14 cellular contexts compared by ENCODE assay signal in genomic region chr2:135055182-135055786, GRCh38. TPM values are rescaled to one million over a fixed set of nuclear protein-coding genes. Genes with fewer than 3 reads are reported as not detected.
DNase-seq lines count a peak whose midpoint lies in the region; ATAC-seq and TF ChIP-seq lines count a peak whose summit lies in the region.
"Had no signal": no experiment of that assay in that cellular context is flagged by ENCODE, and none has a peak within 500 bp of the region (broad histone marks: within the 10 kb centered on the region; RNA-seq: fewer than 3 reads in every experiment).

No MANE protein-coding gene starts in this region.

- H2BK5ac ChIP-seq in IMR-90 (ENCODE audit: low read depth, low read length, poor library complexity, severe bottlenecking): peak overlapping the region; percentile 94

- CTCF ChIA-PET in IMR-90 (lab: Yijun Ruan, JAX): interaction anchor here (0.5 kb wide), 1 partner anchor 694 kb away, joined by 9 read pairs; no protein-coding TSS in a partner anchor

- H3K56ac ChIP-seq in IMR-90 (ENCODE audit: extremely low read depth, insufficient read depth, low read length): peak overlapping the region; percentile 24; the same call in 1 of the 2 replicates

- peak overlapping the region; percentile 47; the same call in 1 of the 2 replicates for H2BK120ac ChIP-seq in IMR-90 (ENCODE audit: low read depth, low read length)

- H3K9me1 ChIP-seq in IMR-90 (ENCODE audit: insufficient read depth, low read length): no peaks in the 10 kb centered on the region

- no peak overlapping the region for H4K5ac ChIP-seq in IMR-90 (ENCODE audit: low read depth, low read length)

- H3K27me3 ChIP-seq in BLaER1 treated with 17β-estradiol and CSF1 and Interleukin-3, amounts not matched to agents 10 nM and 100 nM: no peaks in the 10 kb centered on the region
- H3K27me3 ChIP-seq in IMR-90 (ENCODE audit: control insufficient read depth, insufficient read depth, low read length) (no peaks in the 10 kb centered on the region), muscle layer of duodenum (ENCODE audit: low read depth, low read length) (no peaks in the 10 kb centered on the region), suprapubic skin (no peaks in the 10 kb centered on the region)
- H3K27me3 ChIP-seq: gastrocnemius medialis had no signal

- no peak for TF ChIP-seq EP300 in suprapubic skin (IDR thresholded peaks at IDR 0.05)

- H3K27ac ChIP-seq in BLaER1 treated with 17β-estradiol and CSF1 and Interleukin-3, amounts not matched to agents 10 nM and 100 nM: no peak overlapping the region
- H3K27ac ChIP-seq in IMR-90 (ENCODE audit: insufficient read depth, low read length) (peak overlapping the region; percentile 92), muscle layer of duodenum (ENCODE audit: low read length) (peak overlapping the region; percentile 42), suprapubic skin (no peak overlapping the region)
- H3K27ac ChIP-seq: gastrocnemius medialis had no signal

- H3K79me1 ChIP-seq in IMR-90 (ENCODE audit: low read depth in 1 of 2, low read length in 2 of 2): peaks cover 8 to 28% of the 10 kb centered on the region in 2 experiments

- H2AK5ac ChIP-seq in IMR-90 (ENCODE audit: low read depth, low read length): no peak overlapping the region

- dilution Hi-C loops in IMR-90 (cut with HindIII; ENCODE audit: low sequenced_read_pairs, unreplicated experiment): no loop called here

- in situ Hi-C loops in IMR-90 (cut with MboI; ENCODE audit: low sequenced_read_pairs) (no loop called here), astrocyte of the spinal cord (cut with HindIII; ENCODE audit: low sequenced_read_pairs) (no loop called here)

- H3K4me3 ChIP-seq in BLaER1 treated with 17β-estradiol and CSF1 and Interleukin-3, amounts not matched to agents 10 nM and 100 nM: peak overlapping the region in 1 of 10 experiments; percentile 6; a peak in 1 of 20 replicates
- H3K4me3 ChIP-seq in IMR-90 (ENCODE audit: insufficient read depth, low read depth, low read length) (no peak overlapping the region), astrocyte of the spinal cord (ENCODE audit: low read depth, low read length) (no peak overlapping the region), muscle layer of duodenum (ENCODE audit: low read depth in 1 of 2, low read length in 2 of 2) (no peak overlapping the region), suprapubic skin (no peak overlapping the region)
- H3K4me3 ChIP-seq: gastrocnemius medialis had no signal

- H3K14ac ChIP-seq in IMR-90 (replicated peaks; ENCODE audit: low read depth, low read length): no peak overlapping the region; the same call in 1 of the 2 replicates

- intact Hi-C loops in IMR-90 (cut with micrococcal nuclease): no loop called here

- peak overlapping the region in 1 of 2 experiments; percentile 61; a peak in 2 of 4 replicates for H4K8ac ChIP-seq in IMR-90 (ENCODE audit: low read depth in 2 of 2, low read length in 2 of 2)

- H3K4me1 ChIP-seq in BLaER1 treated with 17β-estradiol and CSF1 and Interleukin-3, amounts not matched to agents 10 nM and 100 nM: peaks cover 25 to 39% (median 32%) of the 10 kb centered on the region in 10 experiments
- H3K4me1 ChIP-seq in IMR-90 (ENCODE audit: control insufficient read depth, insufficient read depth, low read length) (no peaks in the 10 kb centered on the region; the same call in 1 of the 2 replicates), muscle layer of duodenum (ENCODE audit: control insufficient read depth in 1 of 2, insufficient read depth in 2 of 2, low read length in 2 of 2) (peaks cover 13 to 17% of the 10 kb centered on the region in 2 donors), suprapubic skin (peaks cover 41% of the 10 kb centered on the region)

- peak overlapping the region; percentile 38; the same call in 1 of the 2 replicates for H4K91ac ChIP-seq in IMR-90 (ENCODE audit: insufficient read depth, low read depth, low read length)

- H2BK20ac ChIP-seq in IMR-90 (ENCODE audit: low read depth, low read length): 0 out of 2 replicates have a peak overlapping the region, but pooled peaks have one; percentile 85

- POLR2A ChIA-PET in IMR-90 (lab: Charles Lee; ENCODE audit: unreplicated experiment): no interaction called here

- H4K20me1 ChIP-seq in BLaER1 treated with 17β-estradiol and CSF1 and Interleukin-3, amounts not matched to agents 10 nM and 100 nM: peaks cover 24 to 66% (median 46%) of the 10 kb centered on the region in 11 experiments; a peak in 19 of 22 replicates
- H4K20me1 ChIP-seq in IMR-90 (ENCODE audit: insufficient read depth, low read length): peaks cover 4% of the 10 kb centered on the region; the same call in 1 of the 2 replicates

- TF ChIP-seq POLR2A in IMR-90 (IDR thresholded peaks at IDR 0.05; ENCODE audit: low read depth, low read length) (no peak), suprapubic skin (IDR thresholded peaks at IDR 0.05) (no peak)

- H3K23ac ChIP-seq in IMR-90 (ENCODE audit: low read depth, low read length): peak overlapping the region; percentile 58; the same call in 1 of the 2 replicates

- H3K36me3 ChIP-seq in BLaER1 treated with 17β-estradiol and CSF1 and Interleukin-3, amounts not matched to agents 10 nM and 100 nM: peaks cover 35 to 63% (median 51%) of the 10 kb centered on the region in 11 experiments
- H3K36me3 ChIP-seq in IMR-90 (ENCODE audit: control insufficient read depth, insufficient read depth, low read length) (peaks cover 2% of the 10 kb centered on the region; the same call in 1 of the 2 replicates), muscle layer of duodenum (ENCODE audit: control insufficient read depth in 1 of 2, insufficient read depth in 2 of 2, low read length in 2 of 2) (peaks cover 0 to 3% of the 10 kb centered on the region in 2 donors), suprapubic skin (peaks cover 3% of the 10 kb centered on the region)
- H3K36me3 ChIP-seq: gastrocnemius medialis had no signal

- no peak overlapping the region for H2AK9ac ChIP-seq in IMR-90 (replicated peaks; ENCODE audit: low read depth, low read length, poor library complexity)

- peak overlapping the region in 9 of 11 experiments; percentile 22 to 96 (median 94); a peak in 11 of 22 replicates for H3K4me2 ChIP-seq in BLaER1 treated with 17β-estradiol and CSF1 and Interleukin-3, amounts not matched to agents 10 nM and 100 nM
- H3K4me2 ChIP-seq in IMR-90 (ENCODE audit: low read depth, low read length): peak overlapping the region; percentile 72; the same call in 1 of the 2 replicates

- H3K9me3 ChIP-seq in BLaER1 treated with 17β-estradiol and CSF1 and Interleukin-3, amounts not matched to agents 10 nM and 100 nM (replicated peaks in 1 of 11): peaks cover 0 to 14% (median 8%) of the 10 kb centered on the region in 11 experiments; a peak in 10 of 22 replicates
- H3K9me3 ChIP-seq in IMR-90 (ENCODE audit: control insufficient read depth, insufficient read depth, low read length): no peaks in the 10 kb centered on the region
- H3K9me3 ChIP-seq in muscle layer of duodenum (ENCODE audit: control insufficient read depth in 1 of 2, low read length in 2 of 2): no peaks in the 10 kb centered on the region
- no peaks in the 10 kb centered on the region for H3K9me3 ChIP-seq in suprapubic skin
- H3K9me3 ChIP-seq: gastrocnemius medialis had no signal

- TF ChIP-seq CTCF in IMR-90 (conservative IDR thresholded peaks at IDR 0.05; ENCODE audit: low read depth, low read length) (no peak), astrocyte of the spinal cord (IDR thresholded peaks at IDR 0.05; ENCODE audit: low read depth, low read length) (no peak), suprapubic skin (IDR thresholded peaks at IDR 0.05) (no peak)

- WGBS in IMR-90 (ENCODE audit: extremely low coverage in 2 of 2, insufficient read length in 1 of 2), 2 experiments: no CpG with 5 or more reads among the region's 2 CpGs
- WGBS in suprapubic skin: 43% methylated on average over 2 of the region's 2 CpGs

- H3K4ac ChIP-seq in IMR-90 (ENCODE audit: low read depth, low read length): peak overlapping the region; percentile 87; the same call in 1 of the 2 replicates

- TF ChIP-seq RAD21 in IMR-90 (IDR thresholded peaks at IDR 0.05; ENCODE audit: low read length): no peak

- peak; percentile 57 for ATAC-seq in IMR-90 (ENCODE audit: low read depth)
- ATAC-seq in GM18858 (IDR thresholded peaks at IDR 0.05; ENCODE audit: unreplicated experiment): no peak
- ATAC-seq in GM18909 (IDR thresholded peaks at IDR 0.05; ENCODE audit: poor library complexity, unreplicated experiment): no peak
- ATAC-seq: gastrocnemius medialis had no signal

- no peak overlapping the region; a peak in 1 of 22 replicates for H3K9ac ChIP-seq in BLaER1 treated with 17β-estradiol and CSF1 and Interleukin-3, amounts not matched to agents 10 nM and 100 nM
- no peak overlapping the region for H3K9ac ChIP-seq in IMR-90 (ENCODE audit: low read depth, low read length)

- H2AFZ ChIP-seq in IMR-90 (replicated peaks; ENCODE audit: low read length, poor library complexity): no peak overlapping the region

- BruUV-seq in IMR-90 (replicated peaks; lab: Mats Ljungman, UMichigan): no TSS peak

- H3K18ac ChIP-seq in IMR-90 (ENCODE audit: low read depth, low read length): peak overlapping the region; percentile 31; the same call in 1 of the 2 replicates

- DNase-seq in IMR-90 (peak; percentile 81), astrocyte of the spinal cord (ENCODE audit: low read depth, low spot score) (peak; percentile 70), suprapubic skin (ENCODE audit: low spot score in 2 of 2) (no peak)
- DNase-seq in stimulated activated CD4-positive, alpha-beta T cell treated with anti-CD3 and anti-CD28 coated beads, Interleukin-4, amount 100 ng/mL, for 24 hours: no peak
- DNase-seq: activated naive CD4-positive, alpha-beta T cell treated with anti-CD3 and anti-CD28 coated beads, Interleukin-2, amount 10 ng/mL, durations not matched to agents 7 days and 5 days; gastrocnemius medialis; NCI-H510A treated with DMSO at 0.1 percent for 48 hours had no signal

- H2BK15ac ChIP-seq in IMR-90 (ENCODE audit: low read depth, low read length): no peak overlapping the region

TF ChIP-seq in IMR-90, 13 proteins besides CTCF, POLR2A, EP300 and RAD21 (continues in another document):
- no peak for TF ChIP-seq RFX5 (IDR thresholded peaks at IDR 0.05; ENCODE audit: low read depth, low read length)

RNA-seq across cellular contexts. Expression of gene RAB3GAP1, which starts 3.2 kb away (rescaled TPM):
- total RNA-seq in IMR-90 (2012; rRNA removed) (65.8 and 85.5 TPM in 2 replicates), suprapubic skin (10 to 100 TPM; 36.8 to 62.0 (median 52.6) TPM)
- polyA plus RNA-seq in IMR-90 (2012; rRNA removed): 16.2 and 21.2 TPM in 2 replicates
- polyA plus RNA-seq in IMR-90 (2012; cell fraction: cytosol; rRNA removed): 5.0 and 10.4 TPM in 2 replicates
- 5.1 and 25.2 TPM in 2 replicates for polyA plus RNA-seq in IMR-90 (2012; cell fraction: nucleus; rRNA removed; ENCODE audit: low replicate concordance)

RNA-seq across cellular contexts. Expression of gene MAP3K19, which starts 8.0 kb away (rescaled TPM):
- not detected in 2 replicates for total RNA-seq in IMR-90 (2012; rRNA removed)
- polyA plus RNA-seq in IMR-90 (2012; rRNA removed): not detected in 2 replicates
- not detected in 2 replicates for polyA plus RNA-seq in IMR-90 (2012; cell fraction: cytosol; rRNA removed)
- not detected in 2 replicates for polyA plus RNA-seq in IMR-90 (2012; cell fraction: nucleus; rRNA removed; ENCODE audit: low replicate concordance)
- not detected for total RNA-seq in suprapubic skin
- total RNA-seq: Daoy; gastrocnemius medialis; mononuclear cell; T-helper 2 cell treated with Interferon-gamma antibody and Interleukin-4, amounts not matched to agents 100 ng/mL and 5 ng/mL, for 36 hours had no signal

Comparison
In these comparisons a context has a peak if more than half of its experiments do, and no peak if none do; other contexts are left out.
1. H3K27ac ChIP-seq: peak in IMR-90 (single experiment) and muscle layer of duodenum (single experiment); none in BLaER1 treated with 17β-estradiol and CSF1 and Interleukin-3, amounts not matched to agents 10 nM and 100 nM (0 of 11) and suprapubic skin (single experiment).
2. DNase-seq: peak in IMR-90 (single experiment) and astrocyte of the spinal cord (single experiment); none in stimulated activated CD4-positive, alpha-beta T cell treated with anti-CD3 and anti-CD28 coated beads, Interleukin-4, amount 100 ng/mL, for 24 hours (single experiment) and suprapubic skin (0 of 2).